14 cellular contexts compared by ENCODE assay signal in the genomic region with DNA sequence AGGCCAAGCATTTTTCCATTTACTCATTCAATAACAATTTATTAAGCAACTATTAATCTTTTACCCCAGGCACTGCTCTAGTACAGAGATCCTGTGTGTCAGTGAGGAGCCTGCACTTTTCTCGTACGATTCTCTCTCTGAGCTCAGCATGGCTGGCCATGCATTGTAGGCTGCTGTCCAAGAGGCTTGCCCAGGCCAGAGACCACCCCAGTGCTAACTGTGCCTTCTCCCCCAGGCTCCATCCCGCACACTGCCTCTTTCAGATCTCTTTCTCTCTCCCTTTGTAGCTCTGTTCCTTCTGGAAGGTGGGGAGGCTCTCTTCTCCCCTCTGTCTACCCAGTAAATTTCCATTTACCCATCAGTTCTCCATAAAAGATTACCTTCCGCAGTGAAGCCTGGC.
"Had no signal": no experiment of that assay in that cellular context is flagged by ENCODE, and none has a peak within 500 bp of the region (broad histone marks: within the 10 kb centered on the region; RNA-seq: fewer than 3 reads in every experiment).

No MANE protein-coding gene starts in this region.

- H3K9me3 ChIP-seq: body of pancreas, colonic mucosa, right lobe of liver had no signal

- H3K27me3 ChIP-seq: body of pancreas, colonic mucosa, right lobe of liver had no signal

- DNase-seq: activated CD4-positive, alpha-beta T cell treated with anti-CD3 and anti-CD28 coated beads, Interleukin-2, amount 10 ng/mL, durations not matched to agents 24 days and 14 days; activated naive CD4-positive, alpha-beta T cell treated with anti-CD3 and anti-CD28 coated beads for 36 hours; amygdala; body of pancreas; caudate nucleus; colonic mucosa; foreskin fibroblast; hypothalamus; left ventricle myocardium superior; mesenchymal stem cell; right lobe of liver had no signal

- H3K27me3 Mint-ChIP-seq: activated CD4-positive, alpha-beta T cell treated with anti-CD3 and anti-CD28 coated beads, Interleukin-2, amount 10 ng/mL, durations not matched to agents 24 days and 14 days; activated T-helper 17 cell treated with anti-CD3 and anti-CD28 coated beads, Interleukin-2, amount 50 U/mL, for 72 hours had no signal

- H3K4me3 ChIP-seq: body of pancreas, colonic mucosa, right lobe of liver had no signal

- H3K4me1 ChIP-seq: body of pancreas, colonic mucosa, right lobe of liver had no signal

- H3K36me3 ChIP-seq: colonic mucosa, right lobe of liver had no signal

- H3K4me3 Mint-ChIP-seq: activated CD4-positive, alpha-beta T cell treated with anti-CD3 and anti-CD28 coated beads, Interleukin-2, amount 10 ng/mL, durations not matched to agents 24 days and 14 days; activated naive CD4-positive, alpha-beta T cell treated with anti-CD3 and anti-CD28 coated beads for 36 hours; nephron had no signal

- H3K9me3 Mint-ChIP-seq: activated naive CD4-positive, alpha-beta T cell treated with anti-CD3 and anti-CD28 coated beads for 36 hours; activated T-helper 17 cell treated with anti-CD3 and anti-CD28 coated beads, Interleukin-2, amount 50 U/mL, for 72 hours; nephron had no signal

- ATAC-seq: activated T-helper 17 cell treated with anti-CD3 and anti-CD28 coated beads, Interleukin-2, amount 50 U/mL, for 72 hours; body of pancreas; left ventricle myocardium superior; right lobe of liver; SK-N-SH treated with all-trans-retinoic acid at 6 μM for 48 hours had no signal

- H3K27ac ChIP-seq: body of pancreas, colonic mucosa, right lobe of liver had no signal

- H3K27ac Mint-ChIP-seq: activated CD4-positive, alpha-beta T cell treated with anti-CD3 and anti-CD28 coated beads, Interleukin-2, amount 10 ng/mL, durations not matched to agents 24 days and 14 days; activated T-helper 17 cell treated with anti-CD3 and anti-CD28 coated beads, Interleukin-2, amount 50 U/mL, for 72 hours had no signal
